ENCODE assay signal across 8 cellular contexts in the genomic region with DNA sequence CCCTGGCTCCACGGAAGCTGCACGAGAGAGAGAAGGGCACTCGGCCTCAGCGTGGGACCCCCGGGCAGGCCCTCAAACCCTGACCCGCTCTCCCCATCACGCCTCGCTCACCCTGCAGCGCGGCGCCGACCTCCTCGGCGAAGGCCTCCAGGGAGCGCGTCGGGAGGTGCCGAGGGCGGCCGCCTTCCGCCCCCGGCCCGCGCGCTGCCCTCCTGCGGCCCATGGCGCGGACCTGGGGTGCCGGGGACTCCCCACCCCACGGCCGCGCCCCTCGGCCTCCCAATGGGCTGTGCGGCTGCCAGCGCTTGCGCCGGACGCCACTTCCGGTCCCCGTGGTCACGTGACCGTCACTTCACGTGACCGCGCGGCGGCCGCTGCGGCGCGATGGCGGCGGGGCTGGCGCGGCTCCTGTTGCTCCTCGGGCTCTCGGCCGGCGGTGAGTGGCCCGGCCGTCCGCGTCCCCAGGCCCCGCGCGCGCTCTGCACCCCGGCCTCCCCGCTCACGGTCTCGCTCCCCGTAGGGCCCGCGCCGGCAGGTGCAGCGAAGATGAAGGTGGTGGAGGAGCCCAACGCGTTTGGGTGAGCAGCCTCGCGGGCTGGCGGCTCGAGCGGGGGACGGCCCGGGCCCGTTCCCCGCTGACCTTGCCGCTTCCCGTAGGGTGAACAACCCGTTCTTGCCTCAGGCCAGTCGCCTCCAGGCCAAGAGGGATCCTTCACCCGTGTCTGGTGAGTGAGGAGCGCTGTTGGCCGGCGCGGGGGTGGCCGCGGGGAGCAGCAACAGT.
DNase-seq lines count a peak whose midpoint lies in the region; ATAC-seq lines count a peak whose summit lies in the region.

A gene (plus strand): TSS at position 350 of the 781 bp plus-strand sequence. CDS start 35 bp downstream, at position 385.
A gene (minus strand): TSS at position 297 of the 781 bp plus-strand sequence. CDS start 74 bp downstream, at position 223.

- peak; percentile 54 for ATAC-seq in HG02884 (IDR thresholded peaks at IDR 0.05; ENCODE audit: unreplicated experiment)

- DNase-seq in NK-92 treated with Interleukin-12 subunit alpha and Interleukin-12 subunit beta, amount 100 ng/mL, for 24 hours (lab: John Stamatoyannopoulos, UW), result peak; percentile 78
- DNase-seq in NK-92 (lab: John Stamatoyannopoulos, UW; ENCODE audit: unreplicated experiment), result no peak
- peak; percentile 25 for DNase-seq in NCI-H2029 treated with DMSO at 0.1 percent for 48 hours (lab: John Stamatoyannopoulos, UW)
- DNase-seq in activated CD4-positive, CD25-positive, alpha-beta regulatory T cell treated with anti-CD3 and anti-CD28 coated beads, Interleukin-2, amount 50 U/mL, for 16 hours (ENCODE audit: low read depth, low spot score), result peak; percentile 68
- DNase-seq in caudate nucleus (lab: John Stamatoyannopoulos, UW), result peak in 54 of 61 donors; percentile 4 to 87 (median 60)
- DNase-seq in islet precursor cell, result peak; percentile 85
- DNase-seq in stimulated activated CD4-positive, alpha-beta T cell treated with anti-CD3 and anti-CD28 coated beads, Interleukin-12 subunit alpha, Interleukin-12 subunit beta, amount 100 ng/mL, for 24 hours (ENCODE audit: low read depth in 2 of 2), result peak; percentile 73

- peak within 1 kb of the TSS; percentile 79 for H3K27ac ChIP-seq in caudate nucleus (ENCODE audit: low read depth, low read length)
